11 cellular contexts compared by ENCODE assay signal in the genomic region with DNA sequence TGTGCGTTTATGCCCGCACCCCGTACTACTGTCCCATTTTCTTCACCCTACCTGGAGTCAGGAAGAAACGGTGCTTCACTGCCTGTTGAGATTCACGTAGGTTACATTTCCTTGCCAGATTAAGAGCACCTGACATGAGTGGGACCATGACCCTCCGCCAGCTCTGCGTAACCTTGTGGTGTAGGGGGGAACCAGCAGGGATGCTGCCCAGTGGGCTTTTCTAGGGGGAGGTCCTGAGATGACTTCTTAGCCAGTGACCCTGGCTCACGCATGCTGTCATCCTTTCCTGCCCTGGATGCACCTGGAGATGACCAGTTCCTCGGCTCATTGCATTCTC. TPM values are rescaled to one million over a fixed set of nuclear protein-coding genes. Genes with fewer than 3 reads are reported as not detected.
DNase-seq lines count a peak whose midpoint lies in the region; ATAC-seq and TF ChIP-seq lines count a peak whose summit lies in the region.
"Had no signal": no experiment of that assay in that cellular context is flagged by ENCODE, and none has a peak within 500 bp of the region (broad histone marks: within the 10 kb centered on the region; RNA-seq: fewer than 3 reads in every experiment).

No MANE protein-coding gene starts in this region.

- peak overlapping the region; percentile 99 for H3K4me2 ChIP-seq in smooth muscle cell

- H3K27me3 ChIP-seq in smooth muscle cell (ENCODE audit: low read depth) = peaks cover 41% of the 10 kb centered on the region

- ATAC-seq in activated T-cell treated with anti-CD3 and anti-CD28 coated beads, Interleukin-2, amount 50 U/mL, for 72 hours (replicated peaks in 1 of 2) = no peak
- ATAC-seq in WTC11 (no peak), HG03565 (IDR thresholded peaks at IDR 0.05; ENCODE audit: unreplicated experiment) (no peak)

- H3K27me3 Mint-ChIP-seq in activated T-cell treated with anti-CD3 and anti-CD28 coated beads, Interleukin-2, amount 50 U/mL, for 72 hours (ENCODE audit: low read depth) = peaks cover 25% of the 10 kb centered on the region
- peaks cover 55% of the 10 kb centered on the region for H3K27me3 Mint-ChIP-seq in WTC11 (ENCODE audit: low read depth)

- no peaks in the 10 kb centered on the region for H3K36me3 ChIP-seq in smooth muscle cell (ENCODE audit: low read depth)

- no peaks in the 10 kb centered on the region for H3F3A ChIP-seq in smooth muscle cell (ENCODE audit: low read depth)

- no peak overlapping the region for H3K27ac Mint-ChIP-seq in activated T-cell treated with anti-CD3 and anti-CD28 coated beads, Interleukin-2, amount 50 U/mL, for 72 hours
- H3K27ac Mint-ChIP-seq in WTC11 = no peak overlapping the region

- DNase-seq in activated T-cell treated with anti-CD3 and anti-CD28 coated beads, Interleukin-2, amount 50 U/mL, for 72 hours = no peak
- no peak for DNase-seq in activated T-cell treated with anti-CD3 and anti-CD28 coated beads, Interleukin-2, amount 50 U/mL, for 48 hours
- DNase-seq in WTC11 (ENCODE audit: low spot score) (no peak), smooth muscle cell (lab: John Stamatoyannopoulos, UW; ENCODE audit: unreplicated experiment) (no peak), NCI-H1092 treated with DMSO at 0.1 percent for 48 hours (lab: John Stamatoyannopoulos, UW) (no peak), NOMO-1 treated with DMSO at 0.1 percent for 48 hours (lab: John Stamatoyannopoulos, UW; ENCODE audit: unreplicated experiment) (no peak)
- DNase-seq: activated effector memory CD4-positive, alpha-beta T cell treated with Interleukin-2 at 50 U/mL for 16 hours; kidney glomerular epithelial cell; NCI-H526 treated with DMSO at 0.1 percent for 48 hours had no signal

- H3K27ac ChIP-seq in smooth muscle cell (ENCODE audit: low read depth) = no peak overlapping the region

- CTCF ChIA-PET in WTC11 (lab: Charles Lee) = interaction anchor here (0.8 to 1.0 kb wide), 3 partner anchors 28 to 67 kb away, joined by 3 to 6 read pairs (median 3); no protein-coding TSS in a partner anchor

- H3K4me3 Mint-ChIP-seq in activated T-cell treated with anti-CD3 and anti-CD28 coated beads, Interleukin-2, amount 50 U/mL, for 72 hours = peak overlapping the region; percentile 86 to 90
- H3K4me3 Mint-ChIP-seq in WTC11 = peak overlapping the region; percentile 84

- H4K20me1 ChIP-seq in smooth muscle cell (ENCODE audit: low read depth) = peaks cover 8% of the 10 kb centered on the region

- peaks cover 8% of the 10 kb centered on the region for H3K4me1 ChIP-seq in smooth muscle cell (ENCODE audit: low read depth)

- 59% methylated on average over 9 of the region's 9 CpGs for WGBS in smooth muscle cell (ENCODE audit: low lambda C conversion rate)

- no peaks in the 10 kb centered on the region for H3K9me3 Mint-ChIP-seq in activated T-cell treated with anti-CD3 and anti-CD28 coated beads, Interleukin-2, amount 50 U/mL, for 72 hours
- no peaks in the 10 kb centered on the region for H3K9me3 Mint-ChIP-seq in WTC11

- H3K36me3 Mint-ChIP-seq in activated T-cell treated with anti-CD3 and anti-CD28 coated beads, Interleukin-2, amount 50 U/mL, for 72 hours (ENCODE audit: insufficient read depth in 2 of 2) = no peaks in the 10 kb centered on the region
- no peaks in the 10 kb centered on the region for H3K36me3 Mint-ChIP-seq in WTC11

- H3K9ac ChIP-seq in smooth muscle cell (ENCODE audit: low read depth) = no peak overlapping the region

- H3K4me3 ChIP-seq in iPS-18c (ENCODE audit: insufficient read depth, low read depth, low read length) (peak overlapping the region; percentile 77; the same call in 1 of the 2 replicates), smooth muscle cell (no peak overlapping the region)

- TF ChIP-seq CTCF in WTC11 (IDR thresholded peaks at IDR 0.05) (no peak), smooth muscle cell (IDR thresholded peaks at IDR 0.05; ENCODE audit: borderline replicate concordance, insufficient read depth, poor library complexity, severe bottlenecking) (no peak)

- H3K9me3 ChIP-seq in iPS-18c (ENCODE audit: control insufficient read depth, insufficient read depth, low read length) (no peaks in the 10 kb centered on the region), smooth muscle cell (replicated peaks; ENCODE audit: low read depth) (no peaks in the 10 kb centered on the region)

- H3K79me2 ChIP-seq in smooth muscle cell (ENCODE audit: low read depth) = no peaks in the 10 kb centered on the region

- H2AFZ ChIP-seq in smooth muscle cell (ENCODE audit: low read depth) = no peak overlapping the region

- POLR2A ChIA-PET in WTC11 (lab: Charles Lee) = no interaction called here

- peaks cover 26% of the 10 kb centered on the region for H3K4me1 Mint-ChIP-seq in activated T-cell treated with anti-CD3 and anti-CD28 coated beads, Interleukin-2, amount 50 U/mL, for 72 hours (ENCODE audit: low read depth)
- H3K4me1 Mint-ChIP-seq in WTC11 = peaks cover 14% of the 10 kb centered on the region

TF ChIP-seq in WTC11, 78 proteins besides CTCF, POLR2A, EP300 and RAD21:
- no peak for TF ChIP-seq NFATC4 (CRISPR knock-in tag; IDR thresholded peaks at IDR 0.05)
- no peak for TF ChIP-seq MYBL2 (CRISPR knock-in tag; IDR thresholded peaks at IDR 0.05)
TF ChIP-seq in WTC11: peak in this region for 0.

RNA-seq across cellular contexts. Expression of a gene that starts 1.0 kb away (rescaled TPM):
- total RNA-seq in activated T-cell treated with anti-CD3 and anti-CD28 coated beads, Interleukin-2, amount 50 U/mL, for 72 hours = 1 to 10 TPM; 1.7 to 5.5 TPM
- total RNA-seq in WTC11 (2021) = 58.3 to 65.4 TPM (median 61.3 TPM) in 3 replicates
- 7.1 and 10.6 TPM in 2 replicates for total RNA-seq in smooth muscle cell
- polyA plus RNA-seq in smooth muscle cell = 5.4 and 11.1 TPM in 2 replicates

RNA-seq across cellular contexts. Expression of a gene that starts 3.3 kb away (rescaled TPM):
- total RNA-seq in activated T-cell treated with anti-CD3 and anti-CD28 coated beads, Interleukin-2, amount 50 U/mL, for 72 hours = 10 to 100 TPM; 35.5 to 43.0 TPM
- total RNA-seq in WTC11 (2021) = 13.2 to 16.8 TPM (median 14.8 TPM) in 3 replicates
- total RNA-seq in smooth muscle cell = 10.8 and 13.1 TPM in 2 replicates
- polyA plus RNA-seq in smooth muscle cell = 14.7 and 20.4 TPM in 2 replicates
